ENCODE assay signal across 12 cellular contexts in genomic region chr17:9360610-9361571, GRCh38.
A peak's percentile ranks its signal among the peaks of the same experiment; 100 is the strongest.
DNase-seq lines count a peak whose midpoint lies in the region; ATAC-seq and TF ChIP-seq lines count a peak whose summit lies in the region.
"Had no signal": no experiment of that assay in that cellular context is flagged by ENCODE, and none has a peak within 500 bp of the region (broad histone marks: within the 10 kb centered on the region; RNA-seq: fewer than 3 reads in every experiment).

No MANE protein-coding gene starts in this region.

- WGBS in psoas muscle, 3 donors = 23 to 35% (median 32%) methylated on average over 17 of the region's 17 CpGs

- H3K4me1 ChIP-seq in cardiac muscle cell (ENCODE audit: low read depth) (peaks cover 15% of the 10 kb centered on the region), psoas muscle (peaks cover 14% of the 10 kb centered on the region), PC-9 (replicated peaks; ENCODE audit: insufficient read depth) (no peaks in the 10 kb centered on the region)

- H3K9me3 ChIP-seq in cardiac muscle cell (ENCODE audit: low read depth) (no peaks in the 10 kb centered on the region), psoas muscle (no peaks in the 10 kb centered on the region), PC-9 (ENCODE audit: insufficient read depth, low read depth) (no peaks in the 10 kb centered on the region)
- H3K9me3 ChIP-seq: neutrophil had no signal

- DNase-seq in Caki2 (ENCODE audit: low read depth) (peak; percentile 55), RWPE1 (ENCODE audit: low spot score) (peak; percentile 19), cardiac muscle cell (ENCODE audit: low read depth in 1 of 2, low spot score in 1 of 2) (peak; percentile 82 to 90), psoas muscle (peak; percentile 31 to 70), cerebellar nuclear complex (lab: John Stamatoyannopoulos, UW) (no peak), NCI-H748 (lab: John Stamatoyannopoulos, UW; ENCODE audit: unreplicated experiment) (no peak), PC-9 (no peak)
- DNase-seq: DMS79 treated with DMSO at 0.1 percent for 48 hours, MV-4-11 had no signal

- TF ChIP-seq CTCF in RWPE1 (conservative IDR thresholded peaks at IDR 0.05; ENCODE audit: low read depth) = no peak
- no peak for TF ChIP-seq CTCF in cardiac muscle cell (IDR thresholded peaks at IDR 0.05; ENCODE audit: low read depth, low read length)
- TF ChIP-seq CTCF in psoas muscle (IDR thresholded peaks at IDR 0.05) = no peak
- TF ChIP-seq CTCF in PC-9 (conservative IDR thresholded peaks at IDR 0.05) = no peak

- POLR2A ChIA-PET in RWPE1 (lab: Yijun Ruan, JAX; ENCODE audit: low non-redundant PET) = interaction anchor here (0.7 kb wide), 1 partner anchor 85 kb away, joined by 3 read pairs; no protein-coding TSS in a partner anchor
- POLR2A ChIA-PET in PC-9 (lab: Charles Lee; ENCODE audit: unreplicated experiment) = no interaction called here

- no peaks in the 10 kb centered on the region for H3K79me2 ChIP-seq in PC-9 (ENCODE audit: low read depth)

- in situ Hi-C loops in Caki2 (cut with HindIII; ENCODE audit: low pct_unique_long_range_greater_than_20kb, low sequenced_read_pairs) = no loop called here

- no peaks in the 10 kb centered on the region for H3K9me2 ChIP-seq in PC-9 (ENCODE audit: insufficient read depth)

- no TSS peak for BruUV-seq in PC-9 (replicated peaks; lab: Mats Ljungman, UMichigan)

- no peaks in the 10 kb centered on the region for H3K27me3 ChIP-seq in cardiac muscle cell
- H3K27me3 ChIP-seq in psoas muscle (ENCODE audit: insufficient read depth in 3 of 3, low read length in 2 of 3) = no peaks in the 10 kb centered on the region
- H3K27me3 ChIP-seq in PC-9 (ENCODE audit: insufficient read depth, low read depth) = no peaks in the 10 kb centered on the region
- H3K27me3 ChIP-seq: neutrophil had no signal

- CTCF ChIA-PET in RWPE1 (lab: Yijun Ruan, JAX) (interaction anchor here (0.7 kb wide), 1 partner anchor 467 kb away, joined by 3 read pairs; no protein-coding TSS in a partner anchor), PC-9 (lab: Charles Lee) (no interaction called here)

- no peak overlapping the region for H2AFZ ChIP-seq in PC-9

- H3K27ac ChIP-seq in RWPE1 = no peak overlapping the region
- no peak overlapping the region for H3K27ac ChIP-seq in cardiac muscle cell
- H3K27ac ChIP-seq in psoas muscle = no peak overlapping the region
- H3K27ac ChIP-seq in PC-9 = no peak overlapping the region
- H3K27ac ChIP-seq: neutrophil, SK-N-MC had no signal

- intact Hi-C loops in psoas muscle (cut with DNase I) (no loop called here), PC-9 (cut with micrococcal nuclease; ENCODE audit: unreplicated experiment) (no loop called here)

- no peaks in the 10 kb centered on the region for H4K20me1 ChIP-seq in PC-9 (ENCODE audit: insufficient read depth)

- H3K36me3 ChIP-seq in cardiac muscle cell (no peaks in the 10 kb centered on the region), psoas muscle (ENCODE audit: insufficient read depth in 1 of 2, low read depth in 1 of 2) (no peaks in the 10 kb centered on the region), PC-9 (ENCODE audit: low read depth) (no peaks in the 10 kb centered on the region)
- H3K36me3 ChIP-seq: neutrophil had no signal

- H3K4me2 ChIP-seq in PC-9 = no peak overlapping the region

- no peak overlapping the region for H3K4me3 ChIP-seq in cardiac muscle cell
- peak overlapping the region; percentile 40 for H3K4me3 ChIP-seq in psoas muscle
- no peak overlapping the region for H3K4me3 ChIP-seq in PC-9
- H3K4me3 ChIP-seq: SK-N-MC had no signal

- no peaks in the 10 kb centered on the region for H3F3A ChIP-seq in PC-9 (ENCODE audit: insufficient read depth, low read depth)

- peak; percentile 83 to 96 (median 93) for ATAC-seq in psoas muscle
- no peak for ATAC-seq in HG03469 (IDR thresholded peaks at IDR 0.05; ENCODE audit: unreplicated experiment)

Comparison
In these comparisons a context has a peak if more than half of its experiments do, and no peak if none do; other contexts are left out.
1. DNase-seq: peak in Caki2 (single experiment), RWPE1 (single experiment), cardiac muscle cell (2 of 2) and psoas muscle (2 of 2); none in cerebellar nuclear complex (0 of 2), NCI-H748 (single experiment) and PC-9 (0 of 2).